Comparison of ENCODE assay signal across 20 cellular contexts in the genomic region with DNA sequence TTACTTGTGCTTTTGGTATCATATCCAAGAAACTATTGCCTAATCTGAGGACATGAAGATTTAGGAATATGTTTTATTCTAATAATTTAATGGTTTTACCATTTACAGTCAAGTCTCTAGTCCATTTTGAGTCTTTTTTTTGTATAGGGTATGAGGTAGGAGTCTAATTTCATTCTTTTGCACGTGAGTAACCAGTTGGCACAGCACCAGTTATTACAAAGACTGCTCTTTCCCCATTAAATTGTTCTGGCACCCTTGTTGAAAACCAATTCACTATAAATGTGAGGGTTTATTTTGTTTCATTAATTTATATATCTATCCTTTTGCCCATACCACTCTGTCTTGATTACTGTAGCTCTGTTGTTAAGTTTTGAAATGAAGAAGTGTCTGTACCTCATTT.
"Had no signal": no experiment of that assay in that cellular context is flagged by ENCODE, and none has a peak within 500 bp of the region (broad histone marks: within the 10 kb centered on the region; RNA-seq: fewer than 3 reads in every experiment).

No MANE protein-coding gene starts in this region.

- H3K36me3 ChIP-seq: left lung, ovary, thoracic aorta, upper lobe of right lung had no signal

- H3K27me3 ChIP-seq: body of pancreas, left lung, ovary, upper lobe of right lung had no signal

- H3K4me3 ChIP-seq: body of pancreas, left lung, ovary, thoracic aorta, upper lobe of right lung had no signal

- H3K27me3 Mint-ChIP-seq: central memory CD8-positive, alpha-beta T cell had no signal

- H3K4me1 ChIP-seq: body of pancreas, left lung, upper lobe of right lung had no signal

- H3K4me1 Mint-ChIP-seq: central memory CD8-positive, alpha-beta T cell; naive thymus-derived CD4-positive, alpha-beta T cell; stimulated activated effector memory CD8-positive, alpha-beta T cell treated with anti-CD3 and anti-CD28 coated beads, Interleukin-12 subunit alpha, Interleukin-12 subunit beta, amount 100 ng/mL, for 72 hours had no signal

- H3K27ac ChIP-seq: body of pancreas, left lung, ovary, thoracic aorta, upper lobe of right lung, VCaP had no signal

- H3K4me3 Mint-ChIP-seq: central memory CD8-positive, alpha-beta T cell; naive thymus-derived CD4-positive, alpha-beta T cell; stimulated activated effector memory CD8-positive, alpha-beta T cell treated with anti-CD3 and anti-CD28 coated beads, Interleukin-12 subunit alpha, Interleukin-12 subunit beta, amount 100 ng/mL, for 72 hours had no signal

- DNase-seq: activated CD4-positive, alpha-beta T cell treated with anti-CD3 and anti-CD28 coated beads for 1 hour; activated CD4-positive, alpha-beta T cell treated with anti-CD3 and anti-CD28 coated beads, Interleukin-2, amount 50 U/mL, for 4 hours; activated naive CD4-positive, alpha-beta T cell treated with anti-CD3 and anti-CD28 coated beads, Interleukin-2, amount 50 U/mL, for 16 hours; body of pancreas; effector CD8-positive, alpha-beta T cell; hippocampal formation; kidney; left lung; naive thymus-derived CD4-positive, alpha-beta T cell; ovary; stimulated activated CD4-positive, alpha-beta T cell treated with anti-CD3 and anti-CD28 coated beads, Interleukin-12 subunit alpha, Interleukin-12 subunit beta, amount 100 ng/mL, for 4 hours; stimulated activated CD4-positive, alpha-beta T cell treated with anti-CD3 and anti-CD28 coated beads, Interleukin-2, amount 100 ng/mL, for 24 hours; T-helper 1 cell; T1000; upper lobe of right lung had no signal

- ATAC-seq: body of pancreas; left lung; naive thymus-derived CD4-positive, alpha-beta T cell; sciatic nerve; stimulated activated effector memory CD8-positive, alpha-beta T cell treated with anti-CD3 and anti-CD28 coated beads, Interleukin-12 subunit alpha, Interleukin-12 subunit beta, amount 100 ng/mL, for 72 hours; upper lobe of right lung had no signal

- H3K27ac Mint-ChIP-seq: naive thymus-derived CD4-positive, alpha-beta T cell; stimulated activated effector memory CD8-positive, alpha-beta T cell treated with anti-CD3 and anti-CD28 coated beads, Interleukin-12 subunit alpha, Interleukin-12 subunit beta, amount 100 ng/mL, for 72 hours had no signal

- H3K36me3 Mint-ChIP-seq: stimulated activated effector memory CD8-positive, alpha-beta T cell treated with anti-CD3 and anti-CD28 coated beads, Interleukin-12 subunit alpha, Interleukin-12 subunit beta, amount 100 ng/mL, for 72 hours had no signal

- H3K9me3 ChIP-seq: body of pancreas, left lung, ovary, thoracic aorta, upper lobe of right lung had no signal
